In genomic region chr21:19322360-19322759, GRCh38 we compare ENCODE assay signal across 15 cellular contexts.
A peak's percentile ranks its signal among the peaks of the same experiment; 100 is the strongest.
DNase-seq lines count a peak whose midpoint lies in the region; ATAC-seq, FAIRE-seq and TF ChIP-seq lines count a peak whose summit lies in the region.
"Had no signal": no experiment of that assay in that cellular context is flagged by ENCODE, and none has a peak within 500 bp of the region (broad histone marks: within the 10 kb centered on the region; RNA-seq: fewer than 3 reads in every experiment).

No MANE protein-coding gene starts in this region.

- TF ChIP-seq EP300 in SK-N-SH (IDR thresholded peaks at IDR 0.05; ENCODE audit: borderline replicate concordance in 1 of 2, low read depth in 1 of 2, low read length in 1 of 2), result no peak

- BruUV-seq in OCI-LY7 (replicated peaks; lab: Mats Ljungman, UMichigan), result no TSS peak

- H3K4me2 ChIP-seq in SK-N-SH, result no peak overlapping the region
- no peak overlapping the region for H3K4me2 ChIP-seq in OCI-LY7 (ENCODE audit: low read length)

- H2AFZ ChIP-seq in SK-N-SH (ENCODE audit: low read depth) (no peak overlapping the region), OCI-LY7 (ENCODE audit: low read length) (no peak overlapping the region)

- H3K79me2 ChIP-seq in SK-N-SH (ENCODE audit: insufficient read depth), result no peaks in the 10 kb centered on the region
- no peaks in the 10 kb centered on the region for H3K79me2 ChIP-seq in OCI-LY7 (ENCODE audit: insufficient read depth, low read depth, low read length)

- H3K27me3 ChIP-seq in SK-N-SH (ENCODE audit: insufficient read depth), result no peaks in the 10 kb centered on the region
- H3K27me3 ChIP-seq: heart right ventricle, ovary, uterus had no signal

- H3K27ac ChIP-seq in SK-N-SH (ENCODE audit: low read depth in 2 of 2, low read length in 1 of 2) (no peak overlapping the region), OCI-LY7 (ENCODE audit: low read depth, low read length, poor library complexity, severe bottlenecking) (no peak overlapping the region)
- H3K27ac ChIP-seq: heart right ventricle, lower lobe of right lung, ovary, uterus had no signal

- 1% methylated on average over 1 of the region's 1 CpG for WGBS in SK-N-SH (ENCODE audit: low lambda C conversion rate)

- FAIRE-seq in frontal cortex (lab: Jason Lieb, UNC) (peak; percentile 82), GM12891 (lab: Jason Lieb, UNC) (no peak)
- FAIRE-seq: H54 had no signal

- no peak for TF ChIP-seq POLR2A in GM12891 (IDR thresholded peaks at IDR 0.05; ENCODE audit: low read depth, low read length)

- CTCF ChIA-PET in SK-N-SH (lab: Yijun Ruan, JAX), result no interaction called here
- CTCF ChIA-PET in OCI-LY7 (lab: Charles Lee; ENCODE audit: unreplicated experiment), result no interaction called here

- H3K9me3 ChIP-seq in SK-N-SH (no peaks in the 10 kb centered on the region), OCI-LY7 (ENCODE audit: low read length) (peaks cover 8% of the 10 kb centered on the region; the same call in 1 of the 2 replicates)
- H3K9me3 ChIP-seq: lower lobe of right lung, ovary, uterus had no signal

- TF ChIP-seq CTCF in SK-N-SH (IDR thresholded peaks at IDR 0.05), result peak; percentile 39
- TF ChIP-seq CTCF in OCI-LY7 (conservative IDR thresholded peaks at IDR 0.05; ENCODE audit: low read length), result 0 out of 2 replicates have a peak, but pooled peaks have one; percentile 33

- POLR2A ChIA-PET in SK-N-SH (lab: Yijun Ruan, JAX) (no interaction called here), OCI-LY7 (lab: Charles Lee) (no interaction called here)

- ATAC-seq in SK-N-SH treated with all-trans-retinoic acid at 6 μM for 48 hours, result no peak
- no peak for ATAC-seq in HG02970 (IDR thresholded peaks at IDR 0.05; ENCODE audit: low FRiP score, unreplicated experiment)
- ATAC-seq: heart right ventricle, lower lobe of right lung had no signal

- intact Hi-C loops in OCI-LY7 (cut with micrococcal nuclease; ENCODE audit: unreplicated experiment), result no loop called here

- H3K4me3 ChIP-seq in SK-N-SH (ENCODE audit: low read depth in 2 of 2, low read length in 1 of 2) (no peak overlapping the region), OCI-LY7 (ENCODE audit: low read depth, low read length, poor library complexity, severe bottlenecking) (no peak overlapping the region)
- H3K4me3 ChIP-seq: heart right ventricle, lower lobe of right lung, ovary, uterus had no signal

- no peak overlapping the region for H3K9ac ChIP-seq in SK-N-SH

- H3K4me1 ChIP-seq in SK-N-SH (ENCODE audit: control insufficient read depth in 1 of 2, insufficient read depth in 2 of 2, low read depth in 1 of 2, low read length in 1 of 2) (no peaks in the 10 kb centered on the region), OCI-LY7 (ENCODE audit: insufficient read depth, low read length, poor library complexity, severe bottlenecking) (no peaks in the 10 kb centered on the region)
- H3K4me1 ChIP-seq: heart right ventricle, lower lobe of right lung, uterus had no signal

- 0 out of 2 replicates have a peak, but pooled peaks have one; percentile 2 for TF ChIP-seq RAD21 in SK-N-SH (IDR thresholded peaks at IDR 0.05; ENCODE audit: low read length)

- DNase-seq in SK-N-SH (no peak), OCI-LY7 (ENCODE audit: low spot score) (no peak), frontal cortex (ENCODE audit: low spot score in 2 of 2) (no peak), superior temporal gyrus (ENCODE audit: extremely low spot score) (peak; percentile 78), C1 segment of cervical spinal cord (lab: John Stamatoyannopoulos, UW) (no peak), GM12891 (ENCODE audit: insufficient read length, low spot score) (no peak)
- DNase-seq: activated CD4-positive, alpha-beta T cell treated with anti-CD3 and anti-CD28 coated beads for 48 hours; heart right ventricle; lower lobe of right lung; ovary; stimulated activated CD4-positive, alpha-beta T cell treated with anti-CD3 and anti-CD28 coated beads, Interleukin-1b, Interleukin-23, amount 100 ng/mL, for 48 hours; uterus had no signal

- H3F3A ChIP-seq in SK-N-SH (replicated peaks; ENCODE audit: insufficient read depth), result no peaks in the 10 kb centered on the region

- H3K36me3 ChIP-seq in SK-N-SH (replicated peaks in 1 of 2; ENCODE audit: control insufficient read depth in 1 of 2, insufficient read depth in 2 of 2, low read length in 1 of 2) (no peaks in the 10 kb centered on the region), OCI-LY7 (ENCODE audit: insufficient read depth, low read length) (no peaks in the 10 kb centered on the region)
- H3K36me3 ChIP-seq: heart right ventricle, lower lobe of right lung, ovary, uterus had no signal

- H4K20me1 ChIP-seq in SK-N-SH (ENCODE audit: insufficient read depth) (no peaks in the 10 kb centered on the region), OCI-LY7 (ENCODE audit: insufficient read depth, low read length) (no peaks in the 10 kb centered on the region)

- H3K9me2 ChIP-seq in SK-N-SH (no peaks in the 10 kb centered on the region), OCI-LY7 (ENCODE audit: insufficient read depth, low read length) (no peaks in the 10 kb centered on the region)

TF ChIP-seq in SK-N-SH, 30 proteins besides CTCF, POLR2A, EP300 and RAD21:
- no peak for TF ChIP-seq FOXM1 (IDR thresholded peaks at IDR 0.05; ENCODE audit: low read depth)
TF ChIP-seq in SK-N-SH: peak in this region for 0.

TF ChIP-seq in SK-N-SH treated with all-trans-retinoic acid at 6 μM for 48 hours, 23 proteins besides CTCF, POLR2A, EP300 and RAD21 (continues in another document):
- TF ChIP-seq TOX (CRISPR knock-in tag; IDR thresholded peaks at IDR 0.05; ENCODE audit: borderline replicate concordance) (no peak), ARNTL (CRISPR knock-in tag; IDR thresholded peaks at IDR 0.05; ENCODE audit: borderline replicate concordance, low read depth) (no peak), CSRNP3 (CRISPR knock-in tag; IDR thresholded peaks at IDR 0.05) (no peak), POU6F1 (CRISPR knock-in tag; IDR thresholded peaks at IDR 0.05; ENCODE audit: borderline replicate concordance, low read depth) (no peak), ZC3H10 (CRISPR knock-in tag; IDR thresholded peaks at IDR 0.05) (no peak)

TF ChIP-seq in GM12891, 5 proteins besides CTCF, POLR2A, EP300 and RAD21:
- TF ChIP-seq TAF1 (IDR thresholded peaks at IDR 0.05; ENCODE audit: low read depth, low read length) (no peak), PAX5 (IDR thresholded peaks at IDR 0.05; ENCODE audit: insufficient read depth, low read length, severe bottlenecking) (no peak), POU2F2 (IDR thresholded peaks at IDR 0.05; ENCODE audit: low read depth, low read length) (no peak), POLR2AphosphoS5 (IDR thresholded peaks at IDR 0.05; ENCODE audit: low read depth, low read length) (no peak), SPI1 (IDR thresholded peaks at IDR 0.05; ENCODE audit: low read depth, low read length) (no peak)
